In genomic region chr11:94740083-94740974, GRCh38 we compare ENCODE assay signal across 8 cellular contexts. TPM values are rescaled to one million over a fixed set of nuclear protein-coding genes. Genes with fewer than 3 reads are reported as not detected.
DNase-seq lines count a peak whose midpoint lies in the region; ATAC-seq and TF ChIP-seq lines count a peak whose summit lies in the region.

No MANE protein-coding gene starts in this region.

- H3K9me3 Mint-ChIP-seq in neural progenitor cell, result no peaks in the 10 kb centered on the region

- peak overlapping the region; percentile 71 for H3K27ac ChIP-seq in WERI-Rb-1
- H3K27ac ChIP-seq in neural progenitor cell, result no peak overlapping the region

- peak; percentile 31 for ATAC-seq in HG03175 (IDR thresholded peaks at IDR 0.05; ENCODE audit: unreplicated experiment)
- ATAC-seq in GM21529 (IDR thresholded peaks at IDR 0.05; ENCODE audit: unreplicated experiment), result no peak
- ATAC-seq in HG02973 (IDR thresholded peaks at IDR 0.05; ENCODE audit: unreplicated experiment), result no peak

- peaks cover 7% of the 10 kb centered on the region for H3K27me3 Mint-ChIP-seq in neural progenitor cell (ENCODE audit: insufficient read depth, low read depth)

- H3K79me2 ChIP-seq in neural progenitor cell (ENCODE audit: low read depth), result peaks cover 3% of the 10 kb centered on the region

- TF ChIP-seq CTCF in WERI-Rb-1 (IDR thresholded peaks at IDR 0.05; ENCODE audit: low read depth, low read length) (no peak), foreskin fibroblast (IDR thresholded peaks at IDR 0.05; ENCODE audit: low read depth, low read length) (no peak), neural progenitor cell (IDR thresholded peaks at IDR 0.05) (no peak)

- H3K36me3 ChIP-seq in WERI-Rb-1 (no peaks in the 10 kb centered on the region; the same call in 1 of the 2 replicates), neural progenitor cell (no peaks in the 10 kb centered on the region)

- H3F3A ChIP-seq in neural progenitor cell (ENCODE audit: low read depth), result peaks cover 3% of the 10 kb centered on the region

- DNase-seq in DMS 273 treated with DMSO at 0.1 percent for 48 hours (lab: John Stamatoyannopoulos, UW) (peak; percentile 2), WERI-Rb-1 (peak; percentile 63), foreskin fibroblast (peak; percentile 26 to 76), neural progenitor cell (ENCODE audit: low spot score) (peak; percentile 81), CD1c-positive myeloid dendritic cell (ENCODE audit: extremely low spot score) (no peak)

- H3K4me3 Mint-ChIP-seq in neural progenitor cell, result peak overlapping the region; percentile 97

- H3K4me1 Mint-ChIP-seq in neural progenitor cell, result peaks cover 34% of the 10 kb centered on the region

- H3K36me3 Mint-ChIP-seq in neural progenitor cell, result no peaks in the 10 kb centered on the region

- H4K20me1 ChIP-seq in neural progenitor cell (ENCODE audit: low read depth), result no peaks in the 10 kb centered on the region

- peak overlapping the region; percentile 79 for H3K4me2 ChIP-seq in neural progenitor cell

- H3K9me3 ChIP-seq in WERI-Rb-1 (ENCODE audit: severe bottlenecking), result no peaks in the 10 kb centered on the region
- H3K9me3 ChIP-seq in neural progenitor cell (ENCODE audit: low read depth), result no peaks in the 10 kb centered on the region

- H3K4me3 ChIP-seq in WERI-Rb-1 (ENCODE audit: low read depth, low read length) (peak overlapping the region; percentile 67), foreskin fibroblast (ENCODE audit: low read depth in 1 of 2, low read length in 2 of 2) (peak overlapping the region; percentile 64 to 70), neural progenitor cell (peak overlapping the region; percentile 51)

- H3K27ac Mint-ChIP-seq in neural progenitor cell, result peak overlapping the region; percentile 72

- peaks cover 10% of the 10 kb centered on the region for H3K4me1 ChIP-seq in neural progenitor cell

- H2AFZ ChIP-seq in neural progenitor cell (replicated peaks), result peak overlapping the region; percentile 95

- no peaks in the 10 kb centered on the region for H3K27me3 ChIP-seq in WERI-Rb-1 (ENCODE audit: insufficient read depth, low read depth, severe bottlenecking)
- H3K27me3 ChIP-seq in neural progenitor cell, result peaks cover 28% of the 10 kb centered on the region

- H3K9ac ChIP-seq in neural progenitor cell, result no peak overlapping the region

RNA-seq across cellular contexts. Expression of gene AMOTL1, which starts 27.8 kb away (rescaled TPM):
- total RNA-seq in neural progenitor cell (ENCODE audit: low replicate concordance), result 22.6 and 29.5 TPM in 2 replicates
